In the genomic region with DNA sequence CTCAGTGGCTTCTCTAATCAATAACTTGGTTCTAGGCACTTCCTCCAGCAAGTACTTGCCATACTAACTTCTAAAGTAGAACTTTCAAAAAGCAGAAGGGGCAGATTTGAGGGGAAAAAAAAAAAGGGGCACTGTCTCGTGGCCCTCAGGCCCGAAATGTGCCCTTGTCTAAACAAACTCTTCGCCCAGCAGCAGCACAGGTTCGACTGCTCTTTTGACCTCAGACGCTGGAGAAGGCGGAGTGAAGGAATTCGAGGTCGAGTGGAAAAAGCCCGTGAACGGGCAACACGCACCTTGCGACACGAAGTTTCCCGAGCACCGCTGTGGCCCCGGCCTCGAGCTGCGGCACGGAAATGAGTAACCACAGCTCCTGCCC, we compare ENCODE assay signal across 8 cellular contexts. TPM values are rescaled to one million over a fixed set of nuclear protein-coding genes. Genes with fewer than 3 reads are reported as not detected.
DNase-seq lines count a peak whose midpoint lies in the region; ATAC-seq and TF ChIP-seq lines count a peak whose summit lies in the region.

No MANE protein-coding gene starts in this region.

- peak overlapping the region; percentile 89 for H3K4me3 Mint-ChIP-seq in dendritic cell treated with granulocyte-macrophage colony-stimulating factor and Interleukin-4, amounts not matched to agents 40 ng/mL and 50 ng/mL, for 4 days
- H3K4me3 Mint-ChIP-seq in nephron: peak overlapping the region; percentile 84 to 88 (median 87)

- no peak for TF ChIP-seq CTCF in AG04450 (IDR thresholded peaks at IDR 0.05; ENCODE audit: low read depth, low read length)
- TF ChIP-seq CTCF in nephron (IDR thresholded peaks at IDR 0.05; ENCODE audit: unreplicated experiment in 3 of 3): no peak

- H3K36me3 Mint-ChIP-seq in dendritic cell treated with granulocyte-macrophage colony-stimulating factor and Interleukin-4, amounts not matched to agents 40 ng/mL and 50 ng/mL, for 4 days (ENCODE audit: low read depth): peaks cover 42% of the 10 kb centered on the region
- H3K36me3 Mint-ChIP-seq in nephron (ENCODE audit: low read depth): peaks cover 33% of the 10 kb centered on the region

- CTCF ChIA-PET in AG04450 (lab: Charles Lee): interaction anchor here (0.6 to 6.5 kb wide), 8 partner anchors 10 to 193 kb away, joined by 3 to 44 read pairs (median 4); a partner anchor contains a TSS

- peaks cover 7% of the 10 kb centered on the region for H3K27me3 ChIP-seq in AG04450 (ENCODE audit: control insufficient read depth, insufficient read depth, low read length)

- POLR2A ChIA-PET in AG04450 (lab: Yijun Ruan, JAX): interaction anchor here (0.7 to 3.3 kb wide), 7 partner anchors 22 to 192 kb away, joined by 3 to 27 read pairs (median 3); a partner anchor contains a TSS

- H3K27me3 Mint-ChIP-seq in dendritic cell treated with granulocyte-macrophage colony-stimulating factor and Interleukin-4, amounts not matched to agents 40 ng/mL and 50 ng/mL, for 4 days: peaks cover 17% of the 10 kb centered on the region
- peaks cover 13% of the 10 kb centered on the region for H3K27me3 Mint-ChIP-seq in nephron (ENCODE audit: low read depth)

- DNase-seq in AG04450 (ENCODE audit: low read depth, low spot score) (no peak), NOMO-1 treated with dmso at 0.1 percent for 144 hours (lab: John Stamatoyannopoulos, UW; ENCODE audit: unreplicated experiment) (peak; percentile 49), DMS 273 treated with DMSO at 0.1 percent for 48 hours (lab: John Stamatoyannopoulos, UW) (no peak), cerebellar cortex (ENCODE audit: low spot score) (no peak)

- peak; percentile 2 for ATAC-seq in GM19463 (IDR thresholded peaks at IDR 0.05; ENCODE audit: unreplicated experiment)
- no peak for ATAC-seq in HG02938 (IDR thresholded peaks at IDR 0.05; ENCODE audit: unreplicated experiment)

- H3K4me1 Mint-ChIP-seq in dendritic cell treated with granulocyte-macrophage colony-stimulating factor and Interleukin-4, amounts not matched to agents 40 ng/mL and 50 ng/mL, for 4 days (ENCODE audit: low read depth): peaks cover 47% of the 10 kb centered on the region
- peaks cover 51% of the 10 kb centered on the region for H3K4me1 Mint-ChIP-seq in nephron

- no peaks in the 10 kb centered on the region; the same call in 1 of the 2 replicates for H3K9me3 ChIP-seq in AG04450 (ENCODE audit: control insufficient read depth, insufficient read depth, low read length)

- peak overlapping the region; percentile 92 for H3K27ac Mint-ChIP-seq in dendritic cell treated with granulocyte-macrophage colony-stimulating factor and Interleukin-4, amounts not matched to agents 40 ng/mL and 50 ng/mL, for 4 days
- peak overlapping the region in 1 of 3 experiments; percentile 58 for H3K27ac Mint-ChIP-seq in nephron

- intact Hi-C loops in dendritic cell treated with granulocyte-macrophage colony-stimulating factor and Interleukin-4, amounts not matched to agents 40 ng/mL and 50 ng/mL, for 4 days (cut with micrococcal nuclease): loop anchor here (5.0 kb wide), 2 partner anchors 80 to 160 kb away; a partner anchor contains a TSS

- no peaks in the 10 kb centered on the region for H3K9me3 Mint-ChIP-seq in dendritic cell treated with granulocyte-macrophage colony-stimulating factor and Interleukin-4, amounts not matched to agents 40 ng/mL and 50 ng/mL, for 4 days
- no peaks in the 10 kb centered on the region for H3K9me3 Mint-ChIP-seq in nephron

- peak overlapping the region; percentile 87 for H3K4me3 ChIP-seq in AG04450 (ENCODE audit: low read depth, low read length)

- peak overlapping the region; percentile 21 for H3K27ac ChIP-seq in AG04450 (ENCODE audit: low read depth, low read length)

RNA-seq across cellular contexts. Expression of a gene that starts 0.7 kb away (rescaled TPM):
- polyA plus RNA-seq in AG04450 (2011; rRNA removed): 34.5 and 39.4 TPM in 2 replicates
- polyA minus RNA-seq in AG04450 (2011; rRNA and poly(A)+ RNA removed): 16.2 and 20.5 TPM in 2 replicates

RNA-seq across cellular contexts. Expression of a gene that starts 24.0 kb away (rescaled TPM):
- 6.4 and 6.5 TPM in 2 replicates for polyA plus RNA-seq in AG04450 (2011; rRNA removed)
- polyA minus RNA-seq in AG04450 (2011; rRNA and poly(A)+ RNA removed): 5.7 and 6.0 TPM in 2 replicates
